Comparison of ENCODE assay signal across 21 cellular contexts in genomic region chr22:19537941-19538488, GRCh38. TPM values are rescaled to one million over a fixed set of nuclear protein-coding genes. Genes with fewer than 3 reads are reported as not detected.
DNase-seq lines count a peak whose midpoint lies in the region; ATAC-seq and TF ChIP-seq lines count a peak whose summit lies in the region.
"Had no signal": no experiment of that assay in that cellular context is flagged by ENCODE, and none has a peak within 500 bp of the region (broad histone marks: within the 10 kb centered on the region; RNA-seq: fewer than 3 reads in every experiment).

No MANE protein-coding gene starts in this region.

- DNase-seq in endodermal cell = peak; percentile 16
- peak; percentile 16 for DNase-seq in posterior vena cava (ENCODE audit: low spot score)
- no peak for DNase-seq in OCI-LY7 (ENCODE audit: low spot score)
- DNase-seq: ACHN; BE2C; C1 segment of cervical spinal cord; CD4-positive, CD25-positive, alpha-beta regulatory T cell; CD8-positive, alpha-beta memory T cell; COR-L47; DMS 273 treated with DMSO at 0.1 percent for 48 hours; DMS53; DND-41; HCEC 1CT; HFFc6; KG1 had no signal

- H3K9me3 Mint-ChIP-seq in endodermal cell = no peaks in the 10 kb centered on the region
- H3K9me3 Mint-ChIP-seq: CD8-positive, alpha-beta memory T cell; HFFc6; IgD-negative memory B cell had no signal

- H3K4me1 Mint-ChIP-seq in endodermal cell = no peaks in the 10 kb centered on the region
- H3K4me1 Mint-ChIP-seq: CD8-positive, alpha-beta memory T cell had no signal

- WGBS in endodermal cell (ENCODE audit: insufficient coverage in 1 of 2, insufficient read length in 1 of 2), 2 experiments = 91 to 94% methylated on average over 5 of the region's 5 CpGs

- H3K9me2 ChIP-seq in OCI-LY7 (ENCODE audit: insufficient read depth, low read length) = no peaks in the 10 kb centered on the region

- H3K27me3 ChIP-seq in endodermal cell (ENCODE audit: control insufficient read depth, insufficient read depth, low read length, poor library complexity, severe bottlenecking) = no peaks in the 10 kb centered on the region
- H3K27me3 ChIP-seq: BE2C had no signal

- no peaks in the 10 kb centered on the region for H3K36me3 Mint-ChIP-seq in endodermal cell (ENCODE audit: low read depth)
- H3K36me3 Mint-ChIP-seq: CD4-positive, CD25-positive, alpha-beta regulatory T cell; CD8-positive, alpha-beta memory T cell had no signal

- H3K9me3 ChIP-seq in HEK293 (ENCODE audit: control insufficient read depth, insufficient read depth, low read depth, low read length) (no peaks in the 10 kb centered on the region), endodermal cell (ENCODE audit: control insufficient read depth, low read length) (no peaks in the 10 kb centered on the region), OCI-LY7 (ENCODE audit: low read length) (no peaks in the 10 kb centered on the region)
- H3K9me3 ChIP-seq: BE2C had no signal

- intact Hi-C loops in posterior vena cava (cut with DNase I) = no loop called here
- intact Hi-C loops in OCI-LY7 (cut with micrococcal nuclease; ENCODE audit: unreplicated experiment) = no loop called here

- no peaks in the 10 kb centered on the region for H3K4me1 ChIP-seq in HEK293 (ENCODE audit: control insufficient read depth, insufficient read depth, low read length)
- no peaks in the 10 kb centered on the region for H3K4me1 ChIP-seq in endodermal cell (ENCODE audit: control insufficient read depth, insufficient read depth, low read length)
- H3K4me1 ChIP-seq in OCI-LY7 (ENCODE audit: insufficient read depth, low read length, poor library complexity, severe bottlenecking) = no peaks in the 10 kb centered on the region
- H3K4me1 ChIP-seq: BE2C had no signal

- H3K9ac ChIP-seq in endodermal cell (ENCODE audit: extremely low read depth, low read length, poor library complexity, severe bottlenecking) = no peak overlapping the region

- H3K36me3 ChIP-seq in HEK293 (ENCODE audit: control insufficient read depth in 2 of 2, insufficient read depth in 1 of 2, low read length in 2 of 2) = no peaks in the 10 kb centered on the region
- no peaks in the 10 kb centered on the region for H3K36me3 ChIP-seq in endodermal cell (ENCODE audit: control insufficient read depth, insufficient read depth, low read length)
- H3K36me3 ChIP-seq in OCI-LY7 (ENCODE audit: insufficient read depth, low read length) = no peaks in the 10 kb centered on the region
- H3K36me3 ChIP-seq: BE2C had no signal

- no peak overlapping the region for H3K27ac ChIP-seq in HEK293 (ENCODE audit: extremely low read depth, low read depth, low read length)
- peak overlapping the region; percentile 20; the same call in 1 of the 2 replicates for H3K27ac ChIP-seq in VCaP
- no peak overlapping the region for H3K27ac ChIP-seq in endodermal cell (ENCODE audit: low read depth, low read length)
- no peak overlapping the region for H3K27ac ChIP-seq in OCI-LY7 (ENCODE audit: low read depth, low read length, poor library complexity, severe bottlenecking)

- no peak overlapping the region for H3K27ac Mint-ChIP-seq in endodermal cell
- H3K27ac Mint-ChIP-seq: CD4-positive, CD25-positive, alpha-beta regulatory T cell; HFFc6; IgD-negative memory B cell had no signal

- CTCF ChIA-PET in HEK293 (lab: Yijun Ruan, JAX) = interaction anchor here (0.7 to 1.4 kb wide), 4 partner anchors 12 to 148 kb away, joined by 3 to 4 read pairs (median 3); no protein-coding TSS in a partner anchor
- CTCF ChIA-PET in OCI-LY7 (lab: Charles Lee; ENCODE audit: unreplicated experiment) = no interaction called here

- no TSS peak for BruUV-seq in OCI-LY7 (replicated peaks; lab: Mats Ljungman, UMichigan)

- no peaks in the 10 kb centered on the region for H4K20me1 ChIP-seq in OCI-LY7 (ENCODE audit: insufficient read depth, low read length)

- H3K4me3 ChIP-seq in HEK293 (ENCODE audit: low read depth, low read length) (no peak overlapping the region), endodermal cell (ENCODE audit: low read length) (no peak overlapping the region), OCI-LY7 (ENCODE audit: low read depth, low read length, poor library complexity, severe bottlenecking) (no peak overlapping the region)

- TF ChIP-seq CTCF in HEK293 (tag by site-specific recombination; IDR thresholded peaks at IDR 0.05) (no peak), VCaP (conservative IDR thresholded peaks at IDR 0.05) (no peak), endodermal cell (conservative IDR thresholded peaks at IDR 0.05) (no peak), OCI-LY7 (conservative IDR thresholded peaks at IDR 0.05; ENCODE audit: low read length) (no peak)

- no peaks in the 10 kb centered on the region for H3K27me3 Mint-ChIP-seq in endodermal cell (ENCODE audit: insufficient read depth)

- POLR2A ChIA-PET in HEK293 (lab: Yijun Ruan, JAX) = no interaction called here
- POLR2A ChIA-PET in OCI-LY7 (lab: Charles Lee) = interaction anchor here (0.6 kb wide), 1 partner anchor 85 kb away, joined by 3 read pairs; no protein-coding TSS in a partner anchor

- H3K79me2 ChIP-seq in OCI-LY7 (ENCODE audit: insufficient read depth, low read depth, low read length) = no peaks in the 10 kb centered on the region

- H2AFZ ChIP-seq in OCI-LY7 (ENCODE audit: low read length) = no peak overlapping the region

- H3K4me2 ChIP-seq in OCI-LY7 (ENCODE audit: low read length) = no peak overlapping the region

- ATAC-seq in GM18867 (IDR thresholded peaks at IDR 0.05; ENCODE audit: unreplicated experiment) (no peak), HG03095 (IDR thresholded peaks at IDR 0.05; ENCODE audit: unreplicated experiment) (no peak)
- ATAC-seq: HepG2 had no signal

- H3K4me3 Mint-ChIP-seq in endodermal cell = no peak overlapping the region
- H3K4me3 Mint-ChIP-seq: CD4-positive, CD25-positive, alpha-beta regulatory T cell; CD8-positive, alpha-beta memory T cell; HFFc6; IgD-negative memory B cell had no signal

TF ChIP-seq in HEK293, 187 proteins besides CTCF, POLR2A, EP300 and RAD21:
- TF ChIP-seq ZNF175 (tag by site-specific recombination; IDR thresholded peaks at IDR 0.05) (no peak), ZNF366 (tag by site-specific recombination; conservative IDR thresholded peaks at IDR 0.05) (peak; percentile 59), ZNF624 (tag by site-specific recombination; IDR thresholded peaks at IDR 0.05) (no peak)

RNA-seq across cellular contexts. Expression of gene CLDN5, which starts 13.8 kb away (rescaled TPM):
- total RNA-seq in endodermal cell (under 1 TPM; 0.20 to 0.66 TPM), posterior vena cava (10 to 100 TPM; 36.4 to 70.1 TPM), OCI-LY7 (2022) (not detected in 2 replicates)
- polyA plus RNA-seq in endodermal cell (2013, experiment 1 of 2) = 21.6 TPM
- 20.6 TPM for polyA plus RNA-seq in endodermal cell (2013, experiment 2 of 2)
- total RNA-seq in OCI-LY7 (2014; rRNA removed; shearing (Covaris generic)) = not detected in 2 replicates
- total RNA-seq: CD8-positive, alpha-beta memory T cell; HepG2 had no signal
- polyA plus RNA-seq: CD8-positive, alpha-beta memory T cell; HepG2 had no signal

RNA-seq across cellular contexts. Expression of gene CDC45, which starts 58.3 kb away (rescaled TPM):
- total RNA-seq in endodermal cell (10 to 100 TPM; 30.3 to 31.2 TPM), posterior vena cava (1 to 10 TPM in 1 of 2 donors, under 1 TPM in 1; 0.71 to 1.7 TPM), OCI-LY7 (2022) (83.0 and 97.1 TPM in 2 replicates)
- 32.6 TPM for polyA plus RNA-seq in endodermal cell (2013, experiment 1 of 2)
- polyA plus RNA-seq in endodermal cell (2013, experiment 2 of 2) = 26.2 TPM
- 80.2 and 90.9 TPM in 2 replicates for total RNA-seq in OCI-LY7 (2014; rRNA removed; shearing (Covaris generic))

RNA-seq across cellular contexts. Expression of gene UFD1, which starts 59.0 kb away (rescaled TPM):
- total RNA-seq in endodermal cell = 10 to 100 TPM; 67.7 to 69.2 TPM
- 50.1 TPM for polyA plus RNA-seq in endodermal cell (2013, experiment 1 of 2)
- polyA plus RNA-seq in endodermal cell (2013, experiment 2 of 2) = 54.0 TPM
- total RNA-seq in posterior vena cava = 10 to 100 TPM; 43.5 to 51.1 TPM
- total RNA-seq in OCI-LY7 (2014; rRNA removed; shearing (Covaris generic)) = 52.8 and 70.8 TPM in 2 replicates
- total RNA-seq in OCI-LY7 (2022) = 60.1 and 62.5 TPM in 2 replicates

Comparison
In these comparisons a context has a peak if more than half of its experiments do, and no peak if none do; other contexts are left out.
1. RNA of gene CLDN5, which starts 13.8 kb away (total RNA-seq): 36.4 to 70.1 TPM in posterior vena cava; 0.20 to 0.66 TPM in endodermal cell and not detected in OCI-LY7; every median in the first group is over 10 times any median in the second.
2. RNA of gene CDC45, which starts 58.3 kb away (total RNA-seq): 80.2 to 97.1 TPM in OCI-LY7 and 30.3 to 31.2 TPM in endodermal cell; 0.71 to 1.7 TPM in posterior vena cava; every median in the first group is over 10 times any median in the second.